ENCODE assay signal across 1 cellular context in the genomic region with DNA sequence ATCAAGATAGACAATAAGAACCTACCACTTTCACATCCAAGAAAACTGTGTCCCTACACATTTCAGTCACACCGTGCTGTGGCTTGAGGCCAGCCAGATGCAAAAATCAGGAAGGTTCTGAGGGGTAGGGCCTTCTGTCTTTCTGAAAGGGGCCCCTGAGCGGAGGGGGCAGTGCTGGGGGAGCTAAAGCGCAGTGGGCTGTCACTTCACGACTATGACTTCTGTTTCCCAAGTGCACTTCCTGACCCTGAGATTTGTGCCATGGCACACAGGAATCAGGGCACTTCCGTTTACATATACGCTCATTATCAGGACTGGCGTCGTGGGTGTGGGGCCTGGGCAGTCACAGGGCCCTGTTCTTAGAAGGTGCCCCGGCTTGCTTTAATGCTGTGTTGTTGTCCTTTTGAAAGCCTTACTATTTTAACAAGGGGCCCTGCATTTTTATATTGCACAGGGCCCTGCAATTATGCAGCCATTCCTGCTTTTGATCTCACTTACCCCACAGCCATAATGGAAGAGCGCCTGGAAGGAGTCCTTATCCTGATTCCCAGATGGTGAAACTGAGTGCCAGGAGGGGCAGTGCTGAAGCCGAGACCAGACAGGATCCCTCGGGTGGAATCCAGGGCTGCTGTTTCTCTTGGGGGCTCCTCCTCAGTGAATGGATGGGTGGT.
TF ChIP-seq lines count a peak whose summit lies in the region.

No MANE protein-coding gene starts in this region.

TF ChIP-seq in HepG2, 621 proteins besides CTCF, POLR2A, EP300 and RAD21 (continues in another document):
- TF ChIP-seq, protein P1, sequence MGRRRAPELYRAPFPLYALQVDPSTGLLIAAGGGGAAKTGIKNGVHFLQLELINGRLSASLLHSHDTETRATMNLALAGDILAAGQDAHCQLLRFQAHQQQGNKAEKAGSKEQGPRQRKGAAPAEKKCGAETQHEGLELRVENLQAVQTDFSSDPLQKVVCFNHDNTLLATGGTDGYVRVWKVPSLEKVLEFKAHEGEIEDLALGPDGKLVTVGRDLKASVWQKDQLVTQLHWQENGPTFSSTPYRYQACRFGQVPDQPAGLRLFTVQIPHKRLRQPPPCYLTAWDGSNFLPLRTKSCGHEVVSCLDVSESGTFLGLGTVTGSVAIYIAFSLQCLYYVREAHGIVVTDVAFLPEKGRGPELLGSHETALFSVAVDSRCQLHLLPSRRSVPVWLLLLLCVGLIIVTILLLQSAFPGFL (CRISPR knock-in tag; IDR thresholded peaks at IDR 0.05), result no peak
- TF ChIP-seq HNF4A (CRISPR knock-in tag; IDR thresholded peaks at IDR 0.05) (peak; percentile 35; the same call in 1 of the 2 replicates), MED8 (CRISPR knock-in tag; IDR thresholded peaks at IDR 0.05; ENCODE audit: insufficient replicate concordance) (no peak), PRMT3 (CRISPR knock-in tag; IDR thresholded peaks at IDR 0.05; ENCODE audit: borderline replicate concordance, low read depth) (no peak), NR2F6 (IDR thresholded peaks at IDR 0.05) (no peak; the same call in 1 of the 2 replicates), NR2F6 (CRISPR knock-in tag; IDR thresholded peaks at IDR 0.05) (peak; percentile 24; the same call in 1 of the 2 replicates), GABPB1 (CRISPR knock-in tag; IDR thresholded peaks at IDR 0.05) (no peak; the same call in 1 of the 2 replicates), ETV5 (CRISPR knock-in tag; IDR thresholded peaks at IDR 0.05; ENCODE audit: borderline replicate concordance) (peak; percentile 83; the same call in 1 of the 2 replicates), ZNF605 (CRISPR knock-in tag; IDR thresholded peaks at IDR 0.05) (peak; percentile 44; the same call in 1 of the 2 replicates), ZNF891 (CRISPR knock-in tag; IDR thresholded peaks at IDR 0.05) (no peak), AGO1 (IDR thresholded peaks at IDR 0.05; ENCODE audit: low read depth, low read length, poor library complexity, severe bottlenecking) (no peak), ARID2 (CRISPR knock-in tag; IDR thresholded peaks at IDR 0.05; ENCODE audit: borderline replicate concordance) (no peak), NCOA1 (CRISPR knock-in tag; IDR thresholded peaks at IDR 0.05) (no peak), ZBTB7B (CRISPR knock-in tag; IDR thresholded peaks at IDR 0.05) (no peak), MAF1 (CRISPR knock-in tag; IDR thresholded peaks at IDR 0.05; ENCODE audit: borderline replicate concordance) (no peak), ZNF337 (CRISPR knock-in tag; IDR thresholded peaks at IDR 0.05; ENCODE audit: borderline replicate concordance, low read depth) (0 out of 2 replicates have a peak, but pooled peaks have one; percentile 1), NFYC (CRISPR knock-in tag; IDR thresholded peaks at IDR 0.05) (no peak), ZNF616 (CRISPR knock-in tag; IDR thresholded peaks at IDR 0.05; ENCODE audit: low read depth) (no peak), PHB2 (IDR thresholded peaks at IDR 0.05; ENCODE audit: partially characterized antibody) (no peak), ZNF775 (CRISPR knock-in tag; IDR thresholded peaks at IDR 0.05; ENCODE audit: borderline replicate concordance) (no peak), ZNF644 (CRISPR knock-in tag; IDR thresholded peaks at IDR 0.05; ENCODE audit: low read depth) (no peak), RAD51 (IDR thresholded peaks at IDR 0.05; ENCODE audit: borderline replicate concordance) (no peak), RBAK (CRISPR knock-in tag; IDR thresholded peaks at IDR 0.05) (no peak), ZNF17 (CRISPR knock-in tag; IDR thresholded peaks at IDR 0.05) (no peak), SMARCC2 (IDR thresholded peaks at IDR 0.05) (no peak), XRCC5 (optimal IDR thresholded peaks at IDR 0.05; ENCODE audit: low read length) (no peak), ZNF562 (CRISPR knock-in tag; IDR thresholded peaks at IDR 0.05; ENCODE audit: borderline replicate concordance) (no peak), ZNF343 (CRISPR knock-in tag; IDR thresholded peaks at IDR 0.05) (no peak), CHCHD3 (CRISPR knock-in tag; IDR thresholded peaks at IDR 0.05) (no peak), SAP130 (CRISPR knock-in tag; IDR thresholded peaks at IDR 0.05; ENCODE audit: low read depth) (peak; percentile 77), ZFP1 (CRISPR knock-in tag; IDR thresholded peaks at IDR 0.05) (0 out of 2 replicates have a peak, but pooled peaks have one; percentile 17), SETDB1 (CRISPR knock-in tag; IDR thresholded peaks at IDR 0.05; ENCODE audit: borderline replicate concordance) (no peak), PHF20 (CRISPR knock-in tag; IDR thresholded peaks at IDR 0.05) (peak; percentile 41; the same call in 1 of the 2 replicates), ZNF205 (CRISPR knock-in tag; IDR thresholded peaks at IDR 0.05) (no peak), KDM5A (IDR thresholded peaks at IDR 0.05; ENCODE audit: borderline replicate concordance, low read length) (0 out of 2 replicates have a peak, but pooled peaks have one; percentile 44), TOE1 (CRISPR knock-in tag; IDR thresholded peaks at IDR 0.05) (no peak), ZNF501 (CRISPR knock-in tag; IDR thresholded peaks at IDR 0.05) (no peak), ZNF839 (CRISPR knock-in tag; IDR thresholded peaks at IDR 0.05; ENCODE audit: borderline replicate concordance) (no peak), FOSL2 (CRISPR knock-in tag; IDR thresholded peaks at IDR 0.05) (no peak)
- TF ChIP-seq, protein P2, sequence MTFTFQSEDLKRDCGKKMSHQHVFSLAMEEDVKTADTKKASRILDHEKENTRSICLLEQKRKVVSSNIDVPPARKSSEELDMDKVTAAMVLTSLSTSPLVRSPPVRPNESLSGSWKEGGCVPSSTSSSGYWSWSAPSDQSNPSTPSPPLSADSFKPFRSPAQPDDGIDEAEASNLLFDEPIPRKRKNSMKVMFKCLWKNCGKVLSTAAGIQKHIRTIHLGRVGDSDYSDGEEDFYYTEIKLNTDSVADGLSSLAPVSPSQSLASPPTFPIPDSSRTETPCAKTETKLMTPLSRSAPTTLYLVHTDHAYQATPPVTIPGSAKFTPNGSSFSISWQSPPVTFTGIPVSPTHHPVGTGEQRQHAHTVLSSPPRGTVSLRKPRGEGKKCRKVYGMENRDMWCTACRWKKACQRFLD (CRISPR knock-in tag; IDR thresholded peaks at IDR 0.05; ENCODE audit: borderline replicate concordance), result no peak
- TF ChIP-seq, protein P3, sequence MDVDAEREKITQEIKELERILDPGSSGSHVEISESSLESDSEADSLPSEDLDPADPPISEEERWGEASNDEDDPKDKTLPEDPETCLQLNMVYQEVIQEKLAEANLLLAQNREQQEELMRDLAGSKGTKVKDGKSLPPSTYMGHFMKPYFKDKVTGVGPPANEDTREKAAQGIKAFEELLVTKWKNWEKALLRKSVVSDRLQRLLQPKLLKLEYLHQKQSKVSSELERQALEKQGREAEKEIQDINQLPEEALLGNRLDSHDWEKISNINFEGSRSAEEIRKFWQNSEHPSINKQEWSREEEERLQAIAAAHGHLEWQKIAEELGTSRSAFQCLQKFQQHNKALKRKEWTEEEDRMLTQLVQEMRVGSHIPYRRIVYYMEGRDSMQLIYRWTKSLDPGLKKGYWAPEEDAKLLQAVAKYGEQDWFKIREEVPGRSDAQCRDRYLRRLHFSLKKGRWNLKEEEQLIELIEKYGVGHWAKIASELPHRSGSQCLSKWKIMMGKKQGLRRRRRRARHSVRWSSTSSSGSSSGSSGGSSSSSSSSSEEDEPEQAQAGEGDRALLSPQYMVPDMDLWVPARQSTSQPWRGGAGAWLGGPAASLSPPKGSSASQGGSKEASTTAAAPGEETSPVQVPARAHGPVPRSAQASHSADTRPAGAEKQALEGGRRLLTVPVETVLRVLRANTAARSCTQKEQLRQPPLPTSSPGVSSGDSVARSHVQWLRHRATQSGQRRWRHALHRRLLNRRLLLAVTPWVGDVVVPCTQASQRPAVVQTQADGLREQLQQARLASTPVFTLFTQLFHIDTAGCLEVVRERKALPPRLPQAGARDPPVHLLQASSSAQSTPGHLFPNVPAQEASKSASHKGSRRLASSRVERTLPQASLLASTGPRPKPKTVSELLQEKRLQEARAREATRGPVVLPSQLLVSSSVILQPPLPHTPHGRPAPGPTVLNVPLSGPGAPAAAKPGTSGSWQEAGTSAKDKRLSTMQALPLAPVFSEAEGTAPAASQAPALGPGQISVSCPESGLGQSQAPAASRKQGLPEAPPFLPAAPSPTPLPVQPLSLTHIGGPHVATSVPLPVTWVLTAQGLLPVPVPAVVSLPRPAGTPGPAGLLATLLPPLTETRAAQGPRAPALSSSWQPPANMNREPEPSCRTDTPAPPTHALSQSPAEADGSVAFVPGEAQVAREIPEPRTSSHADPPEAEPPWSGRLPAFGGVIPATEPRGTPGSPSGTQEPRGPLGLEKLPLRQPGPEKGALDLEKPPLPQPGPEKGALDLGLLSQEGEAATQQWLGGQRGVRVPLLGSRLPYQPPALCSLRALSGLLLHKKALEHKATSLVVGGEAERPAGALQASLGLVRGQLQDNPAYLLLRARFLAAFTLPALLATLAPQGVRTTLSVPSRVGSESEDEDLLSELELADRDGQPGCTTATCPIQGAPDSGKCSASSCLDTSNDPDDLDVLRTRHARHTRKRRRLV (CRISPR knock-in tag; IDR thresholded peaks at IDR 0.05), result peak; percentile 24; the same call in 1 of the 2 replicates
- TF ChIP-seq, protein P4, sequence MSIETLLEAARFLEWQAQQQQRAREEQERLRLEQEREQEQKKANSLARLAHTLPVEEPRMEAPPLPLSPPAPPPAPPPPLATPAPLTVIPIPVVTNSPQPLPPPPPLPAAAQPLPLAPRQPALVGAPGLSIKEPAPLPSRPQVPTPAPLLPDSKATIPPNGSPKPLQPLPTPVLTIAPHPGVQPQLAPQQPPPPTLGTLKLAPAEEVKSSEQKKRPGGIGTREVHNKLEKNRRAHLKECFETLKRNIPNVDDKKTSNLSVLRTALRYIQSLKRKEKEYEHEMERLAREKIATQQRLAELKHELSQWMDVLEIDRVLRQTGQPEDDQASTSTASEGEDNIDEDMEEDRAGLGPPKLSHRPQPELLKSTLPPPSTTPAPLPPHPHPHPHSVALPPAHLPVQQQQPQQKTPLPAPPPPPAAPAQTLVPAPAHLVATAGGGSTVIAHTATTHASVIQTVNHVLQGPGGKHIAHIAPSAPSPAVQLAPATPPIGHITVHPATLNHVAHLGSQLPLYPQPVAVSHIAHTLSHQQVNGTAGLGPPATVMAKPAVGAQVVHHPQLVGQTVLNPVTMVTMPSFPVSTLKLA (IDR thresholded peaks at IDR 0.05), result no peak
- TF ChIP-seq, protein P5, sequence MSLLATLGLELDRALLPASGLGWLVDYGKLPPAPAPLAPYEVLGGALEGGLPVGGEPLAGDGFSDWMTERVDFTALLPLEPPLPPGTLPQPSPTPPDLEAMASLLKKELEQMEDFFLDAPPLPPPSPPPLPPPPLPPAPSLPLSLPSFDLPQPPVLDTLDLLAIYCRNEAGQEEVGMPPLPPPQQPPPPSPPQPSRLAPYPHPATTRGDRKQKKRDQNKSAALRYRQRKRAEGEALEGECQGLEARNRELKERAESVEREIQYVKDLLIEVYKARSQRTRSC (CRISPR knock-in tag; IDR thresholded peaks at IDR 0.05; ENCODE audit: low read depth), result no peak
- TF ChIP-seq, protein P6, sequence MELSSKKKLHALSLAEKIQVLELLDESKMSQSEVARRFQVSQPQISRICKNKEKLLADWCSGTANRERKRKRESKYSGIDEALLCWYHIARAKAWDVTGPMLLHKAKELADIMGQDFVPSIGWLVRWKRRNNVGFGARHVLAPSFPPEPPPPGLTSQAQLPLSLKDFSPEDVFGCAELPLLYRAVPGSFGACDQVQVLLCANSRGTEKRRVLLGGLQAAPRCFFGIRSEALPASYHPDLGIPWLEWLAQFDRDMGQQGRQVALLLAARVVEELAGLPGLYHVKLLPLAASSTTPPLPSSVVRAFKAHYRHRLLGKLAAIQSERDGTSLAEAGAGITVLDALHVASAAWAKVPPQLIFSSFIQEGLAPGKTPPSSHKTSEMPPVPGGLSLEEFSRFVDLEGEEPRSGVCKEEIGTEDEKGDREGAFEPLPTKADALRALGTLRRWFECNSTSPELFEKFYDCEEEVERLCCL (CRISPR knock-in tag; IDR thresholded peaks at IDR 0.05; ENCODE audit: borderline replicate concordance), result no peak
- TF ChIP-seq, protein P7, sequence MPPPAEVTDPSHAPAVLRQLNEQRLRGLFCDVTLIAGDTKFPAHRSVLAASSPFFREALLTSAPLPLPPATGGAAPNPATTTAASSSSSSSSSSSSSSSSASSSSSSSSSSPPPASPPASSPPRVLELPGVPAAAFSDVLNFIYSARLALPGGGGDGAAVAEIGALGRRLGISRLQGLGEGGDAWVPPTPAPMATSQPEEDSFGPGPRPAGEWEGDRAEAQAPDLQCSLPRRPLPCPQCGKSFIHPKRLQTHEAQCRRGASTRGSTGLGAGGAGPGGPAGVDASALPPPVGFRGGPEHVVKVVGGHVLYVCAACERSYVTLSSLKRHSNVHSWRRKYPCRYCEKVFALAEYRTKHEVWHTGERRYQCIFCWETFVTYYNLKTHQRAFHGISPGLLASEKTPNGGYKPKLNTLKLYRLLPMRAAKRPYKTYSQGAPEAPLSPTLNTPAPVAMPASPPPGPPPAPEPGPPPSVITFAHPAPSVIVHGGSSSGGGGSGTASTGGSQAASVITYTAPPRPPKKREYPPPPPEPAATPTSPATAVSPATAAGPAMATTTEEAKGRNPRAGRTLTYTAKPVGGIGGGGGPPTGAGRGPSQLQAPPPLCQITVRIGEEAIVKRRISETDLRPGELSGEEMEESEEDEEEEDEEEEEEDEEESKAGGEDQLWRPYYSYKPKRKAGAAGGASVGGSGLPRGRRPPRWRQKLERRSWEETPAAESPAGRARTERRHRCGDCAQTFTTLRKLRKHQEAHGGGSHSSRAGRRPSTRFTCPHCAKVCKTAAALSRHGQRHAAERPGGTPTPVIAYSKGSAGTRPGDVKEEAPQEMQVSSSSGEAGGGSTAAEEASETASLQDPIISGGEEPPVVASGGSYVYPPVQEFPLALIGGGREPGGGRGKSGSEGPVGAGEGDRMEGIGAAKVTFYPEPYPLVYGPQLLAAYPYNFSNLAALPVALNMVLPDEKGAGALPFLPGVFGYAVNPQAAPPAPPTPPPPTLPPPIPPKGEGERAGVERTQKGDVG (CRISPR knock-in tag; IDR thresholded peaks at IDR 0.05; ENCODE audit: borderline replicate concordance), result no peak
- TF ChIP-seq, protein P8, sequence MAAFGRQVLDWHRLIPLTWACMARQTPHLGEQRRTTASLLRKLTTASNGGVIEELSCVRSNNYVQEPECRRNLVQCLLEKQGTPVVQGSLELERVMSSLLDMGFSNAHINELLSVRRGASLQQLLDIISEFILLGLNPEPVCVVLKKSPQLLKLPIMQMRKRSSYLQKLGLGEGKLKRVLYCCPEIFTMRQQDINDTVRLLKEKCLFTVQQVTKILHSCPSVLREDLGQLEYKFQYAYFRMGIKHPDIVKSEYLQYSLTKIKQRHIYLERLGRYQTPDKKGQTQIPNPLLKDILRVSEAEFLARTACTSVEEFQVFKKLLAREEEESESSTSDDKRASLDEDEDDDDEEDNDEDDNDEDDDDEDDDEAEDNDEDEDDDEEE (CRISPR knock-in tag; IDR thresholded peaks at IDR 0.05), result no peak
- TF ChIP-seq, protein P9, sequence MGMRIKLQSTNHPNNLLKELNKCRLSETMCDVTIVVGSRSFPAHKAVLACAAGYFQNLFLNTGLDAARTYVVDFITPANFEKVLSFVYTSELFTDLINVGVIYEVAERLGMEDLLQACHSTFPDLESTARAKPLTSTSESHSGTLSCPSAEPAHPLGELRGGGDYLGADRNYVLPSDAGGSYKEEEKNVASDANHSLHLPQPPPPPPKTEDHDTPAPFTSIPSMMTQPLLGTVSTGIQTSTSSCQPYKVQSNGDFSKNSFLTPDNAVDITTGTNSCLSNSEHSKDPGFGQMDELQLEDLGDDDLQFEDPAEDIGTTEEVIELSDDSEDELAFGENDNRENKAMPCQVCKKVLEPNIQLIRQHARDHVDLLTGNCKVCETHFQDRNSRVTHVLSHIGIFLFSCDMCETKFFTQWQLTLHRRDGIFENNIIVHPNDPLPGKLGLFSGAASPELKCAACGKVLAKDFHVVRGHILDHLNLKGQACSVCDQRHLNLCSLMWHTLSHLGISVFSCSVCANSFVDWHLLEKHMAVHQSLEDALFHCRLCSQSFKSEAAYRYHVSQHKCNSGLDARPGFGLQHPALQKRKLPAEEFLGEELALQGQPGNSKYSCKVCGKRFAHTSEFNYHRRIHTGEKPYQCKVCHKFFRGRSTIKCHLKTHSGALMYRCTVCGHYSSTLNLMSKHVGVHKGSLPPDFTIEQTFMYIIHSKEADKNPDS (CRISPR knock-in tag; IDR thresholded peaks at IDR 0.05), result no peak
